ENCODE assay signal across 1 cellular context in the genomic region with DNA sequence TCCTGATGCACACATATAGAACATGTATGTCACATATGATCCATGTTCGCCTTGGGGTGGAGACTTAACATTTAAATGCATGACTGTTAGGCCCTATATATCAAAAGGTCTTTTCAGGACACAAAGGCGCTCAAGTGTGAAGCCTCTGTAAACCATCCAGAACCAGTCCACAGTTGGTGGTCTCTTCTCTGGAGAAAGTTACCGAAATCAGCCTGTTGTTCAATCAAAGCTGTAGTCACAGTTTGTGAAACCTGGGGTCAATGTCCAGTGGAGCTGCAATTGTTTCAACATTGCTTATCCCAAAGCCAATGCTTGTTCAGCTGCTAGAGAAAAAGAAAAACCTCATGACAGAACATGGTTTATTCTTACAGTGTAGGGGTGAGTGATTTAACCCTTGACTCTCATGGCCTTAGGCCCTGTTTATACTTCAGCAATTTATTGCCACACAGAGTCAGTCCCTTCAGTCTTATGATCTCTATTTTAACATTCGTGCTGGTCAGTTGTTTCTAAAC.
TF ChIP-seq lines count a peak whose summit lies in the region.

No MANE protein-coding gene starts in this region.

TF ChIP-seq in HepG2, 621 proteins besides CTCF, POLR2A, EP300 and RAD21 (continued from another document and continues in another):
- peak; percentile 55; the same call in 1 of the 2 replicates for TF ChIP-seq FOXP4 (CRISPR knock-in tag; IDR thresholded peaks at IDR 0.05)
- TF ChIP-seq SOX13 (IDR thresholded peaks at IDR 0.05): peak; percentile 76
- peak in 1 of 2 experiments; percentile 93; a peak in 2 of 4 replicates for TF ChIP-seq SOX13 (CRISPR knock-in tag; conservative IDR thresholded peaks at IDR 0.05 in 1 of 2, IDR thresholded peaks at IDR 0.05 in 1 of 2)
- TF ChIP-seq RNF2 (conservative IDR thresholded peaks at IDR 0.05; ENCODE audit: low read depth): 0 out of 2 replicates have a peak, but pooled peaks have one; percentile 57
- no peak for TF ChIP-seq MTA1 (CRISPR knock-in tag; IDR thresholded peaks at IDR 0.05; ENCODE audit: borderline replicate concordance)
- TF ChIP-seq NFKB2 (CRISPR knock-in tag; IDR thresholded peaks at IDR 0.05; ENCODE audit: borderline replicate concordance): no peak
- TF ChIP-seq IKZF1 (IDR thresholded peaks at IDR 0.05): no peak
- TF ChIP-seq, protein P1, sequence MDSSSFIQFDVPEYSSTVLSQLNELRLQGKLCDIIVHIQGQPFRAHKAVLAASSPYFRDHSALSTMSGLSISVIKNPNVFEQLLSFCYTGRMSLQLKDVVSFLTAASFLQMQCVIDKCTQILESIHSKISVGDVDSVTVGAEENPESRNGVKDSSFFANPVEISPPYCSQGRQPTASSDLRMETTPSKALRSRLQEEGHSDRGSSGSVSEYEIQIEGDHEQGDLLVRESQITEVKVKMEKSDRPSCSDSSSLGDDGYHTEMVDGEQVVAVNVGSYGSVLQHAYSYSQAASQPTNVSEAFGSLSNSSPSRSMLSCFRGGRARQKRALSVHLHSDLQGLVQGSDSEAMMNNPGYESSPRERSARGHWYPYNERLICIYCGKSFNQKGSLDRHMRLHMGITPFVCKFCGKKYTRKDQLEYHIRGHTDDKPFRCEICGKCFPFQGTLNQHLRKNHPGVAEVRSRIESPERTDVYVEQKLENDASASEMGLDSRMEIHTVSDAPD (CRISPR knock-in tag; IDR thresholded peaks at IDR 0.05): 0 out of 2 replicates have a peak, but pooled peaks have one; percentile 22
- 0 out of 2 replicates have a peak, but pooled peaks have one; percentile 18 for TF ChIP-seq ERF (CRISPR knock-in tag; IDR thresholded peaks at IDR 0.05)
- TF ChIP-seq BRD4 (CRISPR knock-in tag; IDR thresholded peaks at IDR 0.05): no peak
- TF ChIP-seq, protein P2, sequence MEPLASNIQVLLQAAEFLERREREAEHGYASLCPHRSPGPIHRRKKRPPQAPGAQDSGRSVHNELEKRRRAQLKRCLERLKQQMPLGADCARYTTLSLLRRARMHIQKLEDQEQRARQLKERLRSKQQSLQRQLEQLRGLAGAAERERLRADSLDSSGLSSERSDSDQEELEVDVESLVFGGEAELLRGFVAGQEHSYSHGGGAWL (CRISPR knock-in tag; IDR thresholded peaks at IDR 0.05): no peak
- no peak for TF ChIP-seq ZSCAN29 (CRISPR knock-in tag; conservative IDR thresholded peaks at IDR 0.05)
- TF ChIP-seq IRF1 (CRISPR knock-in tag; IDR thresholded peaks at IDR 0.05; ENCODE audit: low read depth): no peak
- TF ChIP-seq ZNF264 (CRISPR knock-in tag; IDR thresholded peaks at IDR 0.05): peak; percentile 78
- TF ChIP-seq RORA (CRISPR knock-in tag; IDR thresholded peaks at IDR 0.05): no peak
- TF ChIP-seq RXRA (CRISPR knock-in tag; IDR thresholded peaks at IDR 0.05): peak; percentile 57; the same call in 1 of the 2 replicates
- TF ChIP-seq RAD51 (IDR thresholded peaks at IDR 0.05; ENCODE audit: borderline replicate concordance): no peak
- TF ChIP-seq, protein P3, sequence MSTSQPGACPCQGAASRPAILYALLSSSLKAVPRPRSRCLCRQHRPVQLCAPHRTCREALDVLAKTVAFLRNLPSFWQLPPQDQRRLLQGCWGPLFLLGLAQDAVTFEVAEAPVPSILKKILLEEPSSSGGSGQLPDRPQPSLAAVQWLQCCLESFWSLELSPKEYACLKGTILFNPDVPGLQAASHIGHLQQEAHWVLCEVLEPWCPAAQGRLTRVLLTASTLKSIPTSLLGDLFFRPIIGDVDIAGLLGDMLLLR (CRISPR knock-in tag; IDR thresholded peaks at IDR 0.05): no peak
- TF ChIP-seq TOPORS (CRISPR knock-in tag; IDR thresholded peaks at IDR 0.05): no peak
- TF ChIP-seq, protein P4, sequence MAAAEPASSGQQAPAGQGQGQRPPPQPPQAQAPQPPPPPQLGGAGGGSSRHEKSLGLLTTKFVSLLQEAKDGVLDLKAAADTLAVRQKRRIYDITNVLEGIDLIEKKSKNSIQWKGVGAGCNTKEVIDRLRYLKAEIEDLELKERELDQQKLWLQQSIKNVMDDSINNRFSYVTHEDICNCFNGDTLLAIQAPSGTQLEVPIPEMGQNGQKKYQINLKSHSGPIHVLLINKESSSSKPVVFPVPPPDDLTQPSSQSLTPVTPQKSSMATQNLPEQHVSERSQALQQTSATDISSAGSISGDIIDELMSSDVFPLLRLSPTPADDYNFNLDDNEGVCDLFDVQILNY (CRISPR knock-in tag; conservative IDR thresholded peaks at IDR 0.05): no peak
- no peak for TF ChIP-seq PLSCR1 (CRISPR knock-in tag; IDR thresholded peaks at IDR 0.05; ENCODE audit: borderline replicate concordance)
- TF ChIP-seq ZNF503 (CRISPR knock-in tag; IDR thresholded peaks at IDR 0.05): no peak
- no peak for TF ChIP-seq SP5 (CRISPR knock-in tag; IDR thresholded peaks at IDR 0.05; ENCODE audit: borderline replicate concordance, low read depth)
- TF ChIP-seq MXD1 (CRISPR knock-in tag; IDR thresholded peaks at IDR 0.05): no peak
- no peak for TF ChIP-seq ZNF547 (CRISPR knock-in tag; IDR thresholded peaks at IDR 0.05)
- TF ChIP-seq MEF2D (CRISPR knock-in tag; IDR thresholded peaks at IDR 0.05): no peak
- TF ChIP-seq, protein P5, sequence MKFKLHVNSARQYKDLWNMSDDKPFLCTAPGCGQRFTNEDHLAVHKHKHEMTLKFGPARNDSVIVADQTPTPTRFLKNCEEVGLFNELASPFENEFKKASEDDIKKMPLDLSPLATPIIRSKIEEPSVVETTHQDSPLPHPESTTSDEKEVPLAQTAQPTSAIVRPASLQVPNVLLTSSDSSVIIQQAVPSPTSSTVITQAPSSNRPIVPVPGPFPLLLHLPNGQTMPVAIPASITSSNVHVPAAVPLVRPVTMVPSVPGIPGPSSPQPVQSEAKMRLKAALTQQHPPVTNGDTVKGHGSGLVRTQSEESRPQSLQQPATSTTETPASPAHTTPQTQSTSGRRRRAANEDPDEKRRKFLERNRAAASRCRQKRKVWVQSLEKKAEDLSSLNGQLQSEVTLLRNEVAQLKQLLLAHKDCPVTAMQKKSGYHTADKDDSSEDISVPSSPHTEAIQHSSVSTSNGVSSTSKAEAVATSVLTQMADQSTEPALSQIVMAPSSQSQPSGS (CRISPR knock-in tag; IDR thresholded peaks at IDR 0.05): peak; percentile 72
- TF ChIP-seq GABPA (IDR thresholded peaks at IDR 0.05; ENCODE audit: low read depth, low read length): no peak
- no peak for TF ChIP-seq GABPA (CRISPR knock-in tag; IDR thresholded peaks at IDR 0.05; ENCODE audit: low read depth)
- TF ChIP-seq SAP130 (CRISPR knock-in tag; IDR thresholded peaks at IDR 0.05; ENCODE audit: low read depth): peak; percentile 43; the same call in 1 of the 2 replicates
- TF ChIP-seq HNF4G (IDR thresholded peaks at IDR 0.05; ENCODE audit: borderline replicate concordance, low read depth, low read length): peak; percentile 95
- peak; percentile 77; the same call in 1 of the 2 replicates for TF ChIP-seq HNF4G (CRISPR knock-in tag; IDR thresholded peaks at IDR 0.05; ENCODE audit: borderline replicate concordance, low read depth)
- no peak for TF ChIP-seq AKNA (CRISPR knock-in tag; IDR thresholded peaks at IDR 0.05; ENCODE audit: borderline replicate concordance)
- no peak for TF ChIP-seq ZFP41 (CRISPR knock-in tag; IDR thresholded peaks at IDR 0.05; ENCODE audit: borderline replicate concordance)
- TF ChIP-seq TFAP4 (IDR thresholded peaks at IDR 0.05; ENCODE audit: borderline replicate concordance, low read depth): peak; percentile 96
- TF ChIP-seq RFX5 (IDR thresholded peaks at IDR 0.05; ENCODE audit: low read depth, low read length): no peak
- TF ChIP-seq, protein P6, sequence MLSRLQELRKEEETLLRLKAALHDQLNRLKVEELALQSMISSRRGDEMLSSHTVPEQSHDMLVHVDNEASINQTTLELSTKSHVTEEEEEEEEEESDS (CRISPR knock-in tag; IDR thresholded peaks at IDR 0.05; ENCODE audit: borderline replicate concordance): no peak
- no peak for TF ChIP-seq SMYD3 (CRISPR knock-in tag; IDR thresholded peaks at IDR 0.05)
- TF ChIP-seq ZMYM4 (CRISPR knock-in tag; IDR thresholded peaks at IDR 0.05): peak; percentile 40; the same call in 1 of the 2 replicates
- TF ChIP-seq ZNF768 (CRISPR knock-in tag; IDR thresholded peaks at IDR 0.05): no peak
- no peak for TF ChIP-seq POLR2G (IDR thresholded peaks at IDR 0.05; ENCODE audit: low read depth, low read length)
- no peak for TF ChIP-seq CERS6 (CRISPR knock-in tag; IDR thresholded peaks at IDR 0.05)
